11 cellular contexts compared by ENCODE assay signal in genomic region chr15:52652984-52653383, GRCh38. TPM values are rescaled to one million over a fixed set of nuclear protein-coding genes. Genes with fewer than 3 reads are reported as not detected.
DNase-seq lines count a peak whose midpoint lies in the region; ATAC-seq lines count a peak whose summit lies in the region.
"Had no signal": no experiment of that assay in that cellular context is flagged by ENCODE, and none has a peak within 500 bp of the region (broad histone marks: within the 10 kb centered on the region; RNA-seq: fewer than 3 reads in every experiment).

No MANE protein-coding gene starts in this region.

- H3K27me3 ChIP-seq in stomach smooth muscle (ENCODE audit: control insufficient read depth in 1 of 2, insufficient read depth in 2 of 2, low read length in 2 of 2), result no peaks in the 10 kb centered on the region
- H3K27me3 ChIP-seq: pancreas, SJCRH30 had no signal

- H3K9ac ChIP-seq in stomach smooth muscle (ENCODE audit: low read length in 2 of 2), result peak overlapping the region in 1 of 2 donors; percentile 9

- ATAC-seq in activated CD4-positive, CD25-positive, alpha-beta regulatory T cell treated with anti-CD3 and anti-CD28 coated beads, Interleukin-2, amount 50 U/mL, for 24 hours, result no peak
- no peak for ATAC-seq in HG02970 (IDR thresholded peaks at IDR 0.05; ENCODE audit: low FRiP score, unreplicated experiment)

- DNase-seq in HPDE6-E6E7 (ENCODE audit: extremely low spot score), result peak; percentile 14
- DNase-seq in amniotic epithelial cell (ENCODE audit: low read depth), result peak; percentile 96
- peak; percentile 6 for DNase-seq in hepatic stellate cell (ENCODE audit: low spot score)
- no peak for DNase-seq in NCI-H1417 treated with DMSO at 0.1 percent for 48 hours (lab: John Stamatoyannopoulos, UW)
- DNase-seq in occipital lobe (lab: John Stamatoyannopoulos, UW), result no peak
- DNase-seq: activated naive CD8-positive, alpha-beta T cell treated with anti-CD3 and anti-CD28 coated beads for 36 hours; pancreas had no signal

- no peaks in the 10 kb centered on the region for H3K9me3 ChIP-seq in stomach smooth muscle (ENCODE audit: control insufficient read depth in 2 of 2, low read length in 2 of 2)
- H3K9me3 ChIP-seq: pancreas, SJCRH30 had no signal

- H3K36me3 ChIP-seq in stomach smooth muscle (ENCODE audit: control insufficient read depth in 2 of 2, insufficient read depth in 2 of 2, low read length in 2 of 2), result peaks cover 0 to 3% of the 10 kb centered on the region in 2 donors
- H3K36me3 ChIP-seq: pancreas, SJCRH30 had no signal

- peak overlapping the region; percentile 46 for H3K27ac ChIP-seq in stomach smooth muscle (ENCODE audit: low read length)
- H3K27ac ChIP-seq: SJCRH30 had no signal

- H3K4me3 ChIP-seq in stomach smooth muscle (ENCODE audit: low read length in 2 of 2), result no peak overlapping the region
- H3K4me3 ChIP-seq: pancreas, SJCRH30 had no signal

- H3K4me1 ChIP-seq in stomach smooth muscle (ENCODE audit: control insufficient read depth, insufficient read depth, low read length), result peaks cover 21% of the 10 kb centered on the region
- H3K4me1 ChIP-seq: SJCRH30 had no signal

RNA-seq across cellular contexts. Expression of gene ATOSA, which starts 26.2 kb away (rescaled TPM):
- total RNA-seq in occipital lobe, result 52.4 TPM

Comparison
In these comparisons a context has a peak if more than half of its experiments do, and no peak if none do; other contexts are left out.
1. DNase-seq: peak in HPDE6-E6E7 (single experiment), amniotic epithelial cell (single experiment) and hepatic stellate cell (single experiment); none in NCI-H1417 treated with DMSO at 0.1 percent for 48 hours (single experiment) and occipital lobe (single experiment).